In genomic region chr2:136286423-136286822, GRCh38 we compare ENCODE assay signal across 23 cellular contexts.
"Had no signal": no experiment of that assay in that cellular context is flagged by ENCODE, and none has a peak within 500 bp of the region (broad histone marks: within the 10 kb centered on the region; RNA-seq: fewer than 3 reads in every experiment).

No MANE protein-coding gene starts in this region.

- DNase-seq: activated CD4-positive, alpha-beta T cell treated with anti-CD3 and anti-CD28 coated beads for 1 hour; activated CD8-positive, alpha-beta memory T cell treated with anti-CD3 and anti-CD28 coated beads for 24 hours; activated CD8-positive, alpha-beta memory T cell treated with anti-CD3 and anti-CD28 coated beads, Interleukin-2, amount 50 U/mL, for 4 hours; activated naive CD4-positive, alpha-beta T cell treated with Interleukin-2 at 50 U/mL for 16 hours; activated T-cell treated with anti-CD3 and anti-CD28 coated beads, Interleukin-2, amount 50 U/mL, for 24 hours; anterior cingulate cortex; body of pancreas; foreskin fibroblast; heart right ventricle; islet precursor cell; left colon; nucleus accumbens; small intestine; stimulated activated CD4-positive, alpha-beta T cell treated with anti-CD3 and anti-CD28 coated beads, Interleukin-2, amount 100 ng/mL, for 24 hours; stimulated activated naive CD4-positive, alpha-beta T cell; substantia nigra; T-helper 1 cell; T-helper 9 cell; thyroid gland had no signal

- ATAC-seq: body of pancreas, heart right ventricle, left colon, sciatic nerve had no signal

- H3K27me3 ChIP-seq: body of pancreas, cardiac muscle cell, thyroid gland had no signal

- H3K9me3 ChIP-seq: body of pancreas, thyroid gland had no signal

- H3K4me3 ChIP-seq: body of pancreas, cardiac muscle cell, heart right ventricle, thyroid gland had no signal

- H3K9me3 Mint-ChIP-seq: activated T-cell treated with anti-CD3 and anti-CD28 coated beads, Interleukin-2, amount 50 U/mL, for 24 hours; activated T-helper 2 cell treated with anti-CD3 and anti-CD28 coated beads, Interferon-gamma antibody, Interleukin-2, Interleukin-4, amounts not matched to agents 10 μg/mL and 5 μg/mL and 100 μg/mL, durations not matched to agents 14 hours and 24 hours and 36 hours; memory B cell had no signal

- H3K4me3 Mint-ChIP-seq: activated T-cell treated with anti-CD3 and anti-CD28 coated beads, Interleukin-2, amount 50 U/mL, for 24 hours; memory B cell had no signal

- H3K36me3 Mint-ChIP-seq: memory B cell had no signal

- H3K27ac ChIP-seq: body of pancreas, cardiac muscle cell, heart right ventricle, thyroid gland had no signal

- H3K27ac Mint-ChIP-seq: activated T-cell treated with anti-CD3 and anti-CD28 coated beads, Interleukin-2, amount 50 U/mL, for 24 hours; memory B cell had no signal

- H3K27me3 Mint-ChIP-seq: activated T-cell treated with anti-CD3 and anti-CD28 coated beads, Interleukin-2, amount 50 U/mL, for 24 hours; memory B cell had no signal

- H3K4me1 ChIP-seq: body of pancreas, thyroid gland had no signal
